Comparison of ENCODE assay signal across 8 cellular contexts in the genomic region with DNA sequence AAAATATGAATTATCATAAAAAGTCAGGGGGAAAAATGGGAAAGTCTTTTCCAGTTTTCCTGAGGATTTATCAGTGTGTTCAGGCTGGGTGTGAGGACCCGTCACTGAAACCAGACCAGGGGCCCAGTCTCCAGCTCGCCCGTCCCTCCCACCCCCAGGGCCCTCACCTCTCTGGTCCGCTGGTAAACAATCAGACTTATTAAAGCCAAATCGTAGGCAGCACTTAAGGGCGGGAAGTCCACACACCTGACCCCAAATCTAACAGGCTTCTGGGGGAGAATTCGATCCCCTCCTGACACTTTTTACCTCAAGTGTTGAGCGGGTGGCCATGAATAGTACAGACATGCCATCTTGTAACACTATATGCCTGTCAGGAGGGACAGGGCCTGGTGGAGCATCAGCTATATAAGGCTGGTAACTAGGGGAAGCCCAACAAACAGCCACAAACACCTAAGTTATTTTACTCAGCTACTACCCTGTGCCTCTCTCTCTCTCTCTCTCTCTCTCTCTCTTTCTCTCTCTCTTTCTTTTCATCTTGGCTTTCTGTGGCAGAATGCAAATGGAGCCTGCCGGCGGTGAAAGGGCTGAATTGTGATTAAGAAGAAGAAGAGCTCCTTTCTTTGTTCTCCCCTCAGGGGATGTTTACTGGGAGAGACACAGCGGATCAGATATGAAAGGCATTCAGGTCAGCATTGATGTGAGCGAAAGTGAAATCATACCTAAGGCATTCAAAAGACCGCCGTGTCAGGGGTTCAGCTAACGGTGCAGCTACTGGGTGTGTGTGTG.
DNase-seq lines count a peak whose midpoint lies in the region; ATAC-seq lines count a peak whose summit lies in the region.

No MANE protein-coding gene starts in this region.

- peak overlapping the region; percentile 91 for H3K27ac Mint-ChIP-seq in stimulated activated naive B cell treated with anti-CD40 and anti-IgM and Interleukin-4, amounts not matched to agents 10 μg/mL and 1 μg/mL and 100 μg/mL, for 72 hours

- peak; percentile 53 for ATAC-seq in GM21360 (IDR thresholded peaks at IDR 0.05; ENCODE audit: unreplicated experiment)
- ATAC-seq in HG03575 (IDR thresholded peaks at IDR 0.05; ENCODE audit: extremely low read depth, insufficient number of reproducible peaks, low FRiP score, unreplicated experiment): peak; percentile 66
- ATAC-seq in stimulated activated naive B cell treated with anti-CD40 and anti-IgM and Interleukin-4, amounts not matched to agents 10 μg/mL and 1 μg/mL and 100 μg/mL, for 72 hours (replicated peaks): peak; percentile 69 to 79

- DNase-seq in EL (peak; percentile 91), amniotic epithelial cell (ENCODE audit: low read depth) (peak; percentile 96), iPS-NIHi7 (ENCODE audit: extremely low spot score) (peak; percentile 55), NCI-H1930 (lab: John Stamatoyannopoulos, UW) (no peak), NCI-H1092 treated with DMSO at 0.1 percent for 48 hours (lab: John Stamatoyannopoulos, UW) (no peak)
- no peak for DNase-seq in stimulated activated naive B cell treated with anti-CD40 and anti-IgM and Interleukin-4, amounts not matched to agents 10 μg/mL and 1 μg/mL and 100 μg/mL, for 72 hours

- H3K9me3 Mint-ChIP-seq in stimulated activated naive B cell treated with anti-CD40 and anti-IgM and Interleukin-4, amounts not matched to agents 10 μg/mL and 1 μg/mL and 100 μg/mL, for 72 hours: no peaks in the 10 kb centered on the region

- H3K36me3 Mint-ChIP-seq in stimulated activated naive B cell treated with anti-CD40 and anti-IgM and Interleukin-4, amounts not matched to agents 10 μg/mL and 1 μg/mL and 100 μg/mL, for 72 hours: peaks cover 4 to 23% of the 10 kb centered on the region in 2 donors

- peak overlapping the region; percentile 61 to 70 for H3K4me3 Mint-ChIP-seq in stimulated activated naive B cell treated with anti-CD40 and anti-IgM and Interleukin-4, amounts not matched to agents 10 μg/mL and 1 μg/mL and 100 μg/mL, for 72 hours

- H3K27me3 Mint-ChIP-seq in stimulated activated naive B cell treated with anti-CD40 and anti-IgM and Interleukin-4, amounts not matched to agents 10 μg/mL and 1 μg/mL and 100 μg/mL, for 72 hours: no peaks in the 10 kb centered on the region

- peaks cover 68 to 92% of the 10 kb centered on the region in 2 donors for H3K4me1 Mint-ChIP-seq in stimulated activated naive B cell treated with anti-CD40 and anti-IgM and Interleukin-4, amounts not matched to agents 10 μg/mL and 1 μg/mL and 100 μg/mL, for 72 hours

Comparison
In these comparisons a context has a peak if more than half of its experiments do, and no peak if none do; other contexts are left out.
1. DNase-seq: peak in EL (single experiment), amniotic epithelial cell (single experiment) and iPS-NIHi7 (single experiment); none in stimulated activated naive B cell treated with anti-CD40 and anti-IgM and Interleukin-4, amounts not matched to agents 10 μg/mL and 1 μg/mL and 100 μg/mL, for 72 hours (single experiment), NCI-H1930 (0 of 2) and NCI-H1092 treated with DMSO at 0.1 percent for 48 hours (single experiment).
2. Peak in every context shown above with its lines, with median percentiles within 50 percentile points of each other: ATAC-seq.